Comparison of ENCODE assay signal across 10 cellular contexts in the genomic region with DNA sequence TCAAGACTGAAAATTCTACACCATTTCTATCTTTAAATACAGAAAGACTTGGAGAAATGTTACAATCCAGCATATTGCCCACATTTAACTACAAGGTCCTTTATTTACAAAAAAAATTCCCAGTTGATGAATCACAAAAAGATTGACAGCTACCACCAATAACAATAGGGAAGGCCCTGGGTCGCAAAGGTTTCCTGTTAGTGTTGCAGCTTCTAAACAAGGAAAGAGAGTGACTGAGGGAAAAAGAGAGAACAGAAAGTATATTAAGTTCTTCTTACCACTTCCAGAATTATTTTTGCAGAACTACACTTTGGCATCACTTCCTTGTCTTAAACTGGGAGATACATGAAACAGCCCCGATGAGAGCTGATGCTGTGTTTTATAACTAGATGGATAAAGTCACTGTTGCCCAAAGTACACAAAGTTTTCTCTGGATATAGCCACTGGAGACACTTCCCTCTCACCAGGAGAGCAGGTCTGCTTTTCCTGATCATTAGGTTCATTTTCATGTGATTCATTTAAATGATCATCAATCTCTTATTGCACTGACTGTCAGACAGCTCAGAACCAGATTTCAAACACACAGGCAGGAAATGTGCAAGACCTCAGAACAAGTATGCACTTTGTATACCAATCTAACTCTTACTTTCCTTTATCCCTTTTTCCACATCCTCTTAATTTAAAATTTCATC. TPM values are rescaled to one million over a fixed set of nuclear protein-coding genes. Genes with fewer than 3 reads are reported as not detected.
DNase-seq lines count a peak whose midpoint lies in the region; ATAC-seq and TF ChIP-seq lines count a peak whose summit lies in the region.
"Had no signal": no experiment of that assay in that cellular context is flagged by ENCODE, and none has a peak within 500 bp of the region (broad histone marks: within the 10 kb centered on the region; RNA-seq: fewer than 3 reads in every experiment).

No MANE protein-coding gene starts in this region.

- WGBS in mesendoderm (ENCODE audit: extremely low coverage, insufficient coverage, low lambda C conversion rate), result no CpG with 5 or more reads among the region's 2 CpGs

- intact Hi-C loops in colonic mucosa (cut with DNase I), result no loop called here

- no peak overlapping the region for H3K23ac ChIP-seq in mesendoderm (ENCODE audit: low read length)

- H3K27ac ChIP-seq in colonic mucosa, result peak overlapping the region; percentile 14
- no peak overlapping the region for H3K27ac ChIP-seq in mesendoderm (ENCODE audit: low read depth, low read length)
- H3K27ac ChIP-seq in coronary artery, result peak overlapping the region in 1 of 2 donors; percentile 21
- H3K27ac ChIP-seq: cardiac muscle cell had no signal

- no peak for TF ChIP-seq CTCF in GM12865 (IDR thresholded peaks at IDR 0.05; ENCODE audit: insufficient read depth, low read depth, low read length, missing control alignments)
- no peak for TF ChIP-seq CTCF in colonic mucosa (IDR thresholded peaks at IDR 0.05)
- no peak for TF ChIP-seq CTCF in coronary artery (IDR thresholded peaks at IDR 0.05)

- no peak overlapping the region for H2AK5ac ChIP-seq in mesendoderm (ENCODE audit: low read length)

- H4K5ac ChIP-seq in mesendoderm (ENCODE audit: low read length), result no peak overlapping the region

- no peak overlapping the region for H3K4ac ChIP-seq in mesendoderm (ENCODE audit: low read depth, low read length)

- no peaks in the 10 kb centered on the region for H3K79me1 ChIP-seq in mesendoderm (ENCODE audit: low read length)

- H3K9ac ChIP-seq in colonic mucosa (ENCODE audit: low read depth in 2 of 2, low read length in 2 of 2) (no peak overlapping the region), mesendoderm (ENCODE audit: low read length) (no peak overlapping the region)

- H3K4me1 ChIP-seq in colonic mucosa (no peaks in the 10 kb centered on the region), mesendoderm (ENCODE audit: control insufficient read depth, low read depth, low read length) (no peaks in the 10 kb centered on the region)

- H2BK120ac ChIP-seq in mesendoderm (ENCODE audit: low read depth, low read length), result no peak overlapping the region

- H3K36me3 ChIP-seq in colonic mucosa (no peaks in the 10 kb centered on the region), mesendoderm (ENCODE audit: control insufficient read depth, insufficient read depth, low read length) (no peaks in the 10 kb centered on the region)
- H3K36me3 ChIP-seq: cardiac muscle cell had no signal

- H3K56ac ChIP-seq in mesendoderm (ENCODE audit: low read length), result no peak overlapping the region

- no peak overlapping the region for H3K4me3 ChIP-seq in GM12865 (ENCODE audit: low read depth, low read length)
- H3K4me3 ChIP-seq in colonic mucosa, result no peak overlapping the region
- H3K4me3 ChIP-seq in mesendoderm (ENCODE audit: low read length), result no peak overlapping the region
- no peak overlapping the region for H3K4me3 ChIP-seq in coronary artery
- H3K4me3 ChIP-seq: cardiac muscle cell had no signal

- no peaks in the 10 kb centered on the region for H3K79me2 ChIP-seq in mesendoderm (ENCODE audit: control insufficient read depth, insufficient read depth, low read length)

- DNase-seq in GM12865 (ENCODE audit: low read depth), result peak; percentile 9
- peak; percentile 83 for DNase-seq in M059J (ENCODE audit: low read depth)
- no peak for DNase-seq in colonic mucosa
- peak; percentile 81 for DNase-seq in mesendoderm
- DNase-seq in coronary artery (ENCODE audit: low spot score), result no peak
- no peak for DNase-seq in NCI-H2171 treated with DMSO at 0.1 percent for 48 hours (lab: John Stamatoyannopoulos, UW)
- DNase-seq: NCI-H526 had no signal

- no peak overlapping the region for H4K8ac ChIP-seq in mesendoderm (ENCODE audit: low read depth, low read length)

- no peak overlapping the region for H2BK15ac ChIP-seq in mesendoderm (replicated peaks; ENCODE audit: low read depth)

- H2BK5ac ChIP-seq in mesendoderm (ENCODE audit: low read length), result no peak overlapping the region

- no peak overlapping the region for H3K4me2 ChIP-seq in mesendoderm (ENCODE audit: low read length)

- no peak overlapping the region for H3K18ac ChIP-seq in mesendoderm (ENCODE audit: low read length)

- H3K9me3 ChIP-seq in colonic mucosa, result no peaks in the 10 kb centered on the region

- H3K27me3 ChIP-seq in colonic mucosa (no peaks in the 10 kb centered on the region), mesendoderm (ENCODE audit: insufficient read depth, low read length, poor library complexity) (no peaks in the 10 kb centered on the region)
- H3K27me3 ChIP-seq: cardiac muscle cell had no signal

- no peak for ATAC-seq in HG02981 (IDR thresholded peaks at IDR 0.05; ENCODE audit: unreplicated experiment)
- ATAC-seq in GM18520 (IDR thresholded peaks at IDR 0.05; ENCODE audit: unreplicated experiment), result no peak

RNA-seq across cellular contexts. Expression of a gene that starts 57.0 kb away (rescaled TPM):
- 3.8 and 9.0 TPM in 2 replicates for total RNA-seq in M059J (2014; rRNA removed; shearing (Covaris generic))
- 10 to 100 TPM; 28.1 to 30.9 TPM for total RNA-seq in colonic mucosa
- polyA plus RNA-seq in mesendoderm (2013, experiment 1 of 2), result 13.0 TPM
- 13.9 TPM for polyA plus RNA-seq in mesendoderm (2013, experiment 2 of 2)

Comparison
In these comparisons a context has a peak if more than half of its experiments do, and no peak if none do; other contexts are left out.
1. DNase-seq: peak in GM12865 (single experiment), M059J (single experiment) and mesendoderm (single experiment); none in colonic mucosa (single experiment), coronary artery (single experiment) and NCI-H2171 treated with DMSO at 0.1 percent for 48 hours (single experiment).